1 cellular context compared by ENCODE assay signal in genomic region chr4:9539939-9540520, GRCh38.
TF ChIP-seq lines count a peak whose summit lies in the region.

No MANE protein-coding gene starts in this region.

TF ChIP-seq in GM12878, 131 proteins besides CTCF, POLR2A, EP300 and RAD21:
- TF ChIP-seq, protein P1, sequence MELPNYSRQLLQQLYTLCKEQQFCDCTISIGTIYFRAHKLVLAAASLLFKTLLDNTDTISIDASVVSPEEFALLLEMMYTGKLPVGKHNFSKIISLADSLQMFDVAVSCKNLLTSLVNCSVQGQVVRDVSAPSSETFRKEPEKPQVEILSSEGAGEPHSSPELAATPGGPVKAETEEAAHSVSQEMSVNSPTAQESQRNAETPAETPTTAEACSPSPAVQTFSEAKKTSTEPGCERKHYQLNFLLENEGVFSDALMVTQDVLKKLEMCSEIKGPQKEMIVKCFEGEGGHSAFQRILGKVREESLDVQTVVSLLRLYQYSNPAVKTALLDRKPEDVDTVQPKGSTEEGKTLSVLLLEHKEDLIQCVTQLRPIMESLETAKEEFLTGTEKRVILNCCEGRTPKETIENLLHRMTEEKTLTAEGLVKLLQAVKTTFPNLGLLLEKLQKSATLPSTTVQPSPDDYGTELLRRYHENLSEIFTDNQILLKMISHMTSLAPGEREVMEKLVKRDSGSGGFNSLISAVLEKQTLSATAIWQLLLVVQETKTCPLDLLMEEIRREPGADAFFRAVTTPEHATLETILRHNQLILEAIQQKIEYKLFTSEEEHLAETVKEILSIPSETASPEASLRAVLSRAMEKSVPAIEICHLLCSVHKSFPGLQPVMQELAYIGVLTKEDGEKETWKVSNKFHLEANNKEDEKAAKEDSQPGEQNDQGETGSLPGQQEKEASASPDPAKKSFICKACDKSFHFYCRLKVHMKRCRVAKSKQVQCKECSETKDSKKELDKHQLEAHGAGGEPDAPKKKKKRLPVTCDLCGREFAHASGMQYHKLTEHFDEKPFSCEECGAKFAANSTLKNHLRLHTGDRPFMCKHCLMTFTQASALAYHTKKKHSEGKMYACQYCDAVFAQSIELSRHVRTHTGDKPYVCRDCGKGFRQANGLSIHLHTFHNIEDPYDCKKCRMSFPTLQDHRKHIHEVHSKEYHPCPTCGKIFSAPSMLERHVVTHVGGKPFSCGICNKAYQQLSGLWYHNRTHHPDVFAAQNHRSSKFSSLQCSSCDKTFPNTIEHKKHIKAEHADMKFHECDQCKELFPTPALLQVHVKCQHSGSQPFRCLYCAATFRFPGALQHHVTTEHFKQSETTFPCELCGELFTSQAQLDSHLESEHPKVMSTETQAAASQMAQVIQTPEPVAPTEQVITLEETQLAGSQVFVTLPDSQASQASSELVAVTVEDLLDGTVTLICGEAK (IDR thresholded peaks at IDR 0.05; ENCODE audit: borderline replicate concordance) = 0 out of 2 replicates have a peak, but pooled peaks have one; percentile 46
TF ChIP-seq in GM12878: peak in this region for 1; not testable (repeated sequence) for 130.
